Comparison of ENCODE assay signal across 28 cellular contexts in genomic region chr1:226895644-226896043, GRCh38.
"Had no signal": no experiment of that assay in that cellular context is flagged by ENCODE, and none has a peak within 500 bp of the region (broad histone marks: within the 10 kb centered on the region; RNA-seq: fewer than 3 reads in every experiment).

No MANE protein-coding gene starts in this region.

- H3K27me3 Mint-ChIP-seq: activated CD4-positive, alpha-beta memory T cell treated with anti-CD3 and anti-CD28 coated beads for 36 hours; activated CD4-positive, alpha-beta T cell treated with anti-CD3 and anti-CD28 coated beads for 36 hours; activated CD4-positive, alpha-beta T cell treated with anti-CD3 and anti-CD28 coated beads, Interleukin-2, amount 10 ng/mL, durations not matched to agents 24 days and 14 days; activated naive CD8-positive, alpha-beta T cell treated with anti-CD3 and anti-CD28 coated beads for 36 hours; activated naive CD8-positive, alpha-beta T cell treated with anti-CD3 and anti-CD28 coated beads, Interleukin-2, amount 50 U/mL, for 24 hours; activated T-cell treated with anti-CD3 and anti-CD28 coated beads, Interleukin-2, amount 50 U/mL, for 24 hours; T-cell had no signal

- H3K27ac Mint-ChIP-seq: activated CD4-positive, alpha-beta memory T cell treated with anti-CD3 and anti-CD28 coated beads for 36 hours; activated CD4-positive, alpha-beta T cell treated with anti-CD3 and anti-CD28 coated beads for 36 hours; activated CD4-positive, alpha-beta T cell treated with anti-CD3 and anti-CD28 coated beads, Interleukin-2, amount 10 ng/mL, durations not matched to agents 24 days and 14 days; activated naive CD8-positive, alpha-beta T cell treated with anti-CD3 and anti-CD28 coated beads for 36 hours; activated naive CD8-positive, alpha-beta T cell treated with anti-CD3 and anti-CD28 coated beads, Interleukin-2, amount 50 U/mL, for 24 hours; activated T-cell treated with anti-CD3 and anti-CD28 coated beads, Interleukin-2, amount 50 U/mL, for 24 hours; activated T-cell treated with anti-CD3 and anti-CD28 coated beads, Interleukin-2, amount 50 U/mL, for 72 hours; T-cell; T-helper 1 cell treated with Interleukin-12 subunit alpha and Interleukin-12 subunit beta and Interleukin-4 antibody, amounts not matched to agents 30 μg/mL and 1 μg/mL, for 36 hours had no signal

- H3K9me3 ChIP-seq: adrenal gland, body of pancreas, colonic mucosa had no signal

- H3K27ac ChIP-seq: adrenal gland, body of pancreas, colonic mucosa had no signal

- H3K27me3 ChIP-seq: adrenal gland, body of pancreas, colonic mucosa had no signal

- DNase-seq: activated CD4-positive, alpha-beta memory T cell treated with anti-CD3 and anti-CD28 coated beads for 36 hours; activated CD4-positive, alpha-beta T cell treated with anti-CD3 and anti-CD28 coated beads for 36 hours; activated CD4-positive, alpha-beta T cell treated with anti-CD3 and anti-CD28 coated beads, Interleukin-2, amount 10 ng/mL, durations not matched to agents 24 days and 14 days; activated CD4-positive, CD25-positive, alpha-beta regulatory T cell; activated CD4-positive, CD25-positive, alpha-beta regulatory T cell treated with anti-CD3 and anti-CD28 coated beads, Interleukin-2, amount 50 U/mL, for 72 hours; activated CD8-positive, alpha-beta memory T cell treated with anti-CD3 and anti-CD28 coated beads, Interleukin-2, amount 50 U/mL, for 48 hours; activated gamma-delta T cell; activated naive CD4-positive, alpha-beta T cell; activated naive CD4-positive, alpha-beta T cell treated with anti-CD3 and anti-CD28 coated beads, Interleukin-2, amount 50 U/mL, for 16 hours; activated naive CD8-positive, alpha-beta T cell treated with anti-CD3 and anti-CD28 coated beads for 36 hours; activated naive CD8-positive, alpha-beta T cell treated with anti-CD3 and anti-CD28 coated beads, Interleukin-2, amount 50 U/mL, for 24 hours; activated T-cell treated with anti-CD3 and anti-CD28 coated beads for 4 hours; activated T-cell treated with anti-CD3 and anti-CD28 coated beads, Interleukin-2, amount 50 U/mL, for 24 hours; activated T-cell treated with anti-CD3 and anti-CD28 coated beads, Interleukin-2, amount 50 U/mL, for 72 hours; adrenal gland; amygdala; aorta; body of pancreas; central memory CD4-positive, alpha-beta T cell; cerebellar nuclear complex; colonic mucosa; effector CD8-positive, alpha-beta T cell; foreskin fibroblast; head of caudate nucleus; SW 1271; T-cell; T-helper 9 cell had no signal

- H3K4me3 Mint-ChIP-seq: activated CD4-positive, alpha-beta memory T cell treated with anti-CD3 and anti-CD28 coated beads for 36 hours; activated CD4-positive, alpha-beta T cell treated with anti-CD3 and anti-CD28 coated beads for 36 hours; activated CD4-positive, alpha-beta T cell treated with anti-CD3 and anti-CD28 coated beads, Interleukin-2, amount 10 ng/mL, durations not matched to agents 24 days and 14 days; activated naive CD8-positive, alpha-beta T cell treated with anti-CD3 and anti-CD28 coated beads for 36 hours; activated naive CD8-positive, alpha-beta T cell treated with anti-CD3 and anti-CD28 coated beads, Interleukin-2, amount 50 U/mL, for 24 hours; activated T-cell treated with anti-CD3 and anti-CD28 coated beads, Interleukin-2, amount 50 U/mL, for 24 hours; activated T-cell treated with anti-CD3 and anti-CD28 coated beads, Interleukin-2, amount 50 U/mL, for 72 hours; T-cell; T-helper 1 cell treated with Interleukin-12 subunit alpha and Interleukin-12 subunit beta and Interleukin-4 antibody, amounts not matched to agents 30 μg/mL and 1 μg/mL, for 36 hours had no signal

- ATAC-seq: activated CD4-positive, alpha-beta T cell treated with anti-CD3 and anti-CD28 coated beads for 36 hours; activated naive CD8-positive, alpha-beta T cell treated with anti-CD3 and anti-CD28 coated beads, Interleukin-2, amount 50 U/mL, for 24 hours; activated T-cell treated with anti-CD3 and anti-CD28 coated beads, Interleukin-2, amount 50 U/mL, for 72 hours; body of pancreas; T-cell had no signal

- H3K4me1 ChIP-seq: adrenal gland, body of pancreas, colonic mucosa had no signal

- H3K4me3 ChIP-seq: adrenal gland, body of pancreas, colonic mucosa had no signal

- H3K4me1 Mint-ChIP-seq: activated CD4-positive, alpha-beta T cell treated with anti-CD3 and anti-CD28 coated beads for 36 hours; activated CD4-positive, alpha-beta T cell treated with anti-CD3 and anti-CD28 coated beads, Interleukin-2, amount 10 ng/mL, durations not matched to agents 24 days and 14 days; activated naive CD8-positive, alpha-beta T cell treated with anti-CD3 and anti-CD28 coated beads for 36 hours; activated naive CD8-positive, alpha-beta T cell treated with anti-CD3 and anti-CD28 coated beads, Interleukin-2, amount 50 U/mL, for 24 hours; T-cell had no signal

- H3K9me3 Mint-ChIP-seq: activated CD4-positive, alpha-beta memory T cell treated with anti-CD3 and anti-CD28 coated beads for 36 hours; activated CD4-positive, alpha-beta T cell treated with anti-CD3 and anti-CD28 coated beads, Interleukin-2, amount 10 ng/mL, durations not matched to agents 24 days and 14 days; activated naive CD8-positive, alpha-beta T cell treated with anti-CD3 and anti-CD28 coated beads for 36 hours; activated naive CD8-positive, alpha-beta T cell treated with anti-CD3 and anti-CD28 coated beads, Interleukin-2, amount 50 U/mL, for 24 hours; activated T-cell treated with anti-CD3 and anti-CD28 coated beads, Interleukin-2, amount 50 U/mL, for 24 hours; activated T-cell treated with anti-CD3 and anti-CD28 coated beads, Interleukin-2, amount 50 U/mL, for 72 hours; T-cell; T-helper 1 cell treated with Interleukin-12 subunit alpha and Interleukin-12 subunit beta and Interleukin-4 antibody, amounts not matched to agents 30 μg/mL and 1 μg/mL, for 36 hours had no signal

- H3K36me3 ChIP-seq: colonic mucosa had no signal

- H3K36me3 Mint-ChIP-seq: activated CD4-positive, alpha-beta memory T cell treated with anti-CD3 and anti-CD28 coated beads for 36 hours; activated naive CD8-positive, alpha-beta T cell treated with anti-CD3 and anti-CD28 coated beads for 36 hours had no signal
